In the genomic region with DNA sequence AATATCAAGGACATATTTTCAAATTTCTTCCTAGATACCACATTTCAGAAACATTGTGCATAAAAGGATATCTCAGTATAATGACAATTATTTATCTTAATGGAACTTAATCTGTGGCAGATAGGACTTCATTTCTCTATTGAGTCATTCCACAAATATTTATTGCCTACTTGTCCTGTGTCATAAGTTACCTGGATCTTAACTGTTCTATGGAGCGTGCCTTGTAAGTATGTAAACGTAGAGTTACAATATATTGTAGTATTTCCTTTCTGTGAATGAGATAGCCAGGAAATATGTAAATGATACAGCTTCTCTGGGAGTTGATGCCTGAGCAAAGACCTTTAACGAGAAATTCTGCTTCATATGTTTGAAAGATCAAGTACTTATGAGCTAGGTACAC, we compare ENCODE assay signal across 12 cellular contexts. TPM values are rescaled to one million over a fixed set of nuclear protein-coding genes. Genes with fewer than 3 reads are reported as not detected.
DNase-seq lines count a peak whose midpoint lies in the region; ATAC-seq and TF ChIP-seq lines count a peak whose summit lies in the region.
"Had no signal": no experiment of that assay in that cellular context is flagged by ENCODE, and none has a peak within 500 bp of the region (broad histone marks: within the 10 kb centered on the region; RNA-seq: fewer than 3 reads in every experiment).

No MANE protein-coding gene starts in this region.

- DNase-seq in activated T-cell treated with anti-CD3 and anti-CD28 coated beads, Interleukin-2, amount 50 U/mL, for 4 hours = no peak
- DNase-seq in activated T-cell treated with anti-CD3 and anti-CD28 coated beads, Interleukin-2, amount 50 U/mL, for 48 hours = no peak
- DNase-seq in T-cell (no peak), iris pigment epithelial cell (ENCODE audit: low read depth) (peak; percentile 32), suprapubic skin (ENCODE audit: low spot score in 2 of 2) (no peak), adrenal gland (no peak), OCI-M2 (lab: John Stamatoyannopoulos, UW; ENCODE audit: unreplicated experiment) (no peak), AG20443 (ENCODE audit: low spot score) (no peak)
- DNase-seq: activated CD4-positive, CD25-positive, alpha-beta regulatory T cell; H7; NCI-H524 had no signal

- H3K4me3 Mint-ChIP-seq in activated T-cell treated with anti-CD3 and anti-CD28 coated beads, Interleukin-2, amount 50 U/mL, for 4 hours = peak overlapping the region; percentile 93
- H3K4me3 Mint-ChIP-seq in T-cell = peak overlapping the region; percentile 84 to 92 (median 90)

- TF ChIP-seq CTCF in suprapubic skin (IDR thresholded peaks at IDR 0.05) = no peak
- no peak for TF ChIP-seq CTCF in adrenal gland (IDR thresholded peaks at IDR 0.05)

- H3K4me1 Mint-ChIP-seq in activated T-cell treated with anti-CD3 and anti-CD28 coated beads, Interleukin-2, amount 50 U/mL, for 4 hours (ENCODE audit: low read depth) = peaks cover 47% of the 10 kb centered on the region
- H3K4me1 Mint-ChIP-seq in T-cell = peaks cover 57 to 60% (median 58%) of the 10 kb centered on the region in 3 donors

- H3K27ac ChIP-seq in suprapubic skin (no peak overlapping the region), adrenal gland (peak overlapping the region in 1 of 5 donors; percentile 25)
- H3K27ac ChIP-seq: BLaER1 had no signal

- 50% methylated on average over 3 of the region's 3 CpGs for WGBS in suprapubic skin
- 58 to 67% (median 62%) methylated on average over 3 of the region's 3 CpGs for WGBS in adrenal gland, 4 donors

- POLR2A ChIA-PET in T-cell (lab: Charles Lee) = interaction anchor here in 1 of 2 donors (1.3 kb wide), 1 partner anchor 11 kb away, joined by 9 read pairs; no protein-coding TSS in a partner anchor

- H3K9me3 ChIP-seq in suprapubic skin (no peaks in the 10 kb centered on the region), adrenal gland (replicated peaks in 1 of 3) (no peaks in the 10 kb centered on the region)
- H3K9me3 ChIP-seq: BLaER1 had no signal

- no peaks in the 10 kb centered on the region for H3K27me3 Mint-ChIP-seq in activated T-cell treated with anti-CD3 and anti-CD28 coated beads, Interleukin-2, amount 50 U/mL, for 4 hours (ENCODE audit: low read depth)
- H3K27me3 Mint-ChIP-seq in T-cell = no peaks in the 10 kb centered on the region

- H3K4me1 ChIP-seq in suprapubic skin (peaks cover 23% of the 10 kb centered on the region), adrenal gland (replicated peaks in 1 of 2) (peaks cover 14 to 58% of the 10 kb centered on the region in 2 donors)

- CTCF ChIA-PET in T-cell (lab: Charles Lee) = interaction anchor here in 1 of 2 donors (1.4 to 1.6 kb wide), 3 partner anchors 10 to 13 kb away, joined by 4 read pairs; no protein-coding TSS in a partner anchor

- intact Hi-C loops in adrenal gland (cut with DNase I) = loop anchor here in 1 of 2 donors (5.0 kb wide), 1 partner anchor 67 kb away; no protein-coding TSS in a partner anchor

- no peak for ATAC-seq in activated T-cell treated with anti-CD3 and anti-CD28 coated beads, Interleukin-2, amount 50 U/mL, for 4 hours
- ATAC-seq in T-cell (replicated peaks in 1 of 4) = no peak

- peaks cover 6% of the 10 kb centered on the region for H3K36me3 Mint-ChIP-seq in activated T-cell treated with anti-CD3 and anti-CD28 coated beads, Interleukin-2, amount 50 U/mL, for 4 hours (ENCODE audit: insufficient read depth)
- H3K36me3 Mint-ChIP-seq in T-cell = no peaks in the 10 kb centered on the region

- TF ChIP-seq POLR2A in suprapubic skin (IDR thresholded peaks at IDR 0.05) (no peak), adrenal gland (IDR thresholded peaks at IDR 0.05) (no peak)

- TF ChIP-seq EP300 in suprapubic skin (IDR thresholded peaks at IDR 0.05) = no peak

- H3K27me3 ChIP-seq in suprapubic skin (no peaks in the 10 kb centered on the region), adrenal gland (no peaks in the 10 kb centered on the region)
- H3K27me3 ChIP-seq: BLaER1 had no signal

- H3K36me3 ChIP-seq in suprapubic skin (no peaks in the 10 kb centered on the region), adrenal gland (replicated peaks in 1 of 2) (no peaks in the 10 kb centered on the region)
- H3K36me3 ChIP-seq: BLaER1 had no signal

- peak overlapping the region in 1 of 2 donors; percentile 29 for H3K27ac Mint-ChIP-seq in T-cell

- H3K9me3 Mint-ChIP-seq in activated T-cell treated with anti-CD3 and anti-CD28 coated beads, Interleukin-2, amount 50 U/mL, for 4 hours = no peaks in the 10 kb centered on the region
- H3K9me3 Mint-ChIP-seq in T-cell = no peaks in the 10 kb centered on the region

- H3K4me3 ChIP-seq in suprapubic skin (peak overlapping the region; percentile 98), adrenal gland (peak overlapping the region in 1 of 4 donors; percentile 24)
- H3K4me3 ChIP-seq: BLaER1 had no signal

RNA-seq across cellular contexts. Expression of gene AGFG1, which starts 2.5 kb away (rescaled TPM):
- 100 to 1,000 TPM; 200 to 228 (median 213) TPM for total RNA-seq in activated T-cell treated with anti-CD3 and anti-CD28 coated beads, Interleukin-2, amount 50 U/mL, for 4 hours
- total RNA-seq in T-cell = 10 to 100 TPM; 48.6 to 61.4 (median 53.1) TPM
- total RNA-seq in suprapubic skin = 10 to 100 TPM; 41.0 to 60.3 (median 55.0) TPM
- 100 to 1,000 TPM in 2 of 8 donors, 10 to 100 TPM in 6; 40.1 to 117 (median 79.3) TPM for total RNA-seq in adrenal gland
- 100 to 1,000 TPM in 1 of 3 donors, 10 to 100 TPM in 2; 13.5 to 108 (median 19.7) TPM for polyA plus RNA-seq in adrenal gland
